Comparison of ENCODE assay signal across 8 cellular contexts in the genomic region with DNA sequence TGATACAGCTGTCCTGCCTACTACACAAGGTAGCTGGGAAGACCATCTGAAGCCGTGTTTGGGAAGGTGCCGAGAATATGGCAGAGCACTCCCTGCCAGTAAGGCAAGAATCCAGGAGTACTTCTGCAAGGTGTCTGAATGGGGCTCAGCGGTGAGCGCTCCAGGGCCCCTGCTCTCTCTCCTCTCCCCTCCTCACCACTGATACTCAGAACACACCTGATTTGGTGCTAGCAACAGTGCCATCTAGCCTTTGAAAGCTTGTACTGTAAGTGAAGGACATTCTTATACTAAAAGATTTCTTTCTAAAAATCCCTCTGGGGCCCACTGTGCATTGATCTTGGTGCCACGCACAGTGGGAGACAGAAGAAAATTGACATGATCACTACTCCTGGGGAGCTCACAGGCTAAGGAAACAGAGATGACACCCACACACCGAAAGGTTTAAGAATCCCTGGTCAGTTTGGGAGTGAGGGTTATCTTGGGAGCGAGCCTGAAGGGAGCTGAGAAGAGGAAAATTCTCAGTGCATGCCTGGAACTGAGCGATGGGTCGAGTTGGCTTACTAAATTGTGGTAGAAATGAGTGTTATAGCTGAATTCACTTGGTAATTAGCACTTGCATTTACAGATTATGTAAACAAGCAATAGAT.
DNase-seq lines count a peak whose midpoint lies in the region; ATAC-seq and TF ChIP-seq lines count a peak whose summit lies in the region.

No MANE protein-coding gene starts in this region.

- H3K4me3 ChIP-seq in BE2C (ENCODE audit: low read depth, low read length) (no peak overlapping the region), LNCaP clone FGC (ENCODE audit: low read depth, low read length) (no peak overlapping the region), uterus (no peak overlapping the region)

- TF ChIP-seq CTCF in BE2C (IDR thresholded peaks at IDR 0.05; ENCODE audit: low read depth, low read length) (peak; percentile 52), LNCaP clone FGC (IDR thresholded peaks at IDR 0.05; ENCODE audit: control insufficient read depth, extremely low read depth, insufficient read depth) (peak; percentile 61), uterus (IDR thresholded peaks at IDR 0.05) (no peak)

- ATAC-seq in GM18502 (IDR thresholded peaks at IDR 0.05; ENCODE audit: poor library complexity, unreplicated experiment) = no peak

- H3K36me3 ChIP-seq in BE2C = no peaks in the 10 kb centered on the region
- no peaks in the 10 kb centered on the region for H3K36me3 ChIP-seq in uterus

- H3K27me3 ChIP-seq in BE2C (no peaks in the 10 kb centered on the region), uterus (no peaks in the 10 kb centered on the region)

- intact Hi-C loops in uterus (cut with DNase I; ENCODE audit: low total_unique reads) = no loop called here

- H3K9me3 ChIP-seq in BE2C (no peaks in the 10 kb centered on the region), uterus (no peaks in the 10 kb centered on the region)

- no peak overlapping the region for H3K27ac ChIP-seq in uterus

- no peak for TF ChIP-seq POLR2A in uterus (IDR thresholded peaks at IDR 0.05)

- DNase-seq in BE2C (no peak), LNCaP clone FGC (ENCODE audit: low read depth) (peak; percentile 10), SW480 (ENCODE audit: low spot score) (peak; percentile 48), iPS DF 19.7 (ENCODE audit: low read depth, low spot score) (peak; percentile 63), uterus (no peak), SK-N-DZ (ENCODE audit: low spot score) (no peak)
- no peak for DNase-seq in stimulated activated naive CD4-positive, alpha-beta T cell treated with Interleukin-2 at 50 U/mL for 16 hours (lab: John Stamatoyannopoulos, UW)

- H3K4me1 ChIP-seq in BE2C (no peaks in the 10 kb centered on the region), uterus (no peaks in the 10 kb centered on the region)

Comparison
In these comparisons a context has a peak if more than half of its experiments do, and no peak if none do; other contexts are left out.
1. DNase-seq: peak in LNCaP clone FGC (single experiment), SW480 (single experiment) and iPS DF 19.7 (single experiment); none in BE2C (single experiment), uterus (0 of 2), SK-N-DZ (single experiment) and stimulated activated naive CD4-positive, alpha-beta T cell treated with Interleukin-2 at 50 U/mL for 16 hours (single experiment).
2. CTCF ChIP-seq: peak in BE2C (single experiment) and LNCaP clone FGC (single experiment); none in uterus (0 of 4).